13 cellular contexts compared by ENCODE assay signal in genomic region chr10:117164878-117165556, GRCh38. TPM values are rescaled to one million over a fixed set of nuclear protein-coding genes. Genes with fewer than 3 reads are reported as not detected.
DNase-seq lines count a peak whose midpoint lies in the region; ATAC-seq and TF ChIP-seq lines count a peak whose summit lies in the region.
"Had no signal": no experiment of that assay in that cellular context is flagged by ENCODE, and none has a peak within 500 bp of the region (broad histone marks: within the 10 kb centered on the region; RNA-seq: fewer than 3 reads in every experiment).

No MANE protein-coding gene starts in this region.

- no TSS peak for BruUV-seq in Panc1 (replicated peaks; lab: Mats Ljungman, UMichigan)

- WGBS in hepatocyte (ENCODE audit: low lambda C conversion rate, missing lambda C conversion rate), result 6% methylated on average over 29 of the region's 29 CpGs

- peaks cover 85% of the 10 kb centered on the region for H3K27me3 Mint-ChIP-seq in T-helper 1 cell treated with Interleukin-12 subunit alpha and Interleukin-12 subunit beta and Interleukin-4 antibody, amounts not matched to agents 30 μg/mL and 1 μg/mL, for 36 hours (ENCODE audit: low read depth)

- no peak overlapping the region for H3K4me3 Mint-ChIP-seq in T-helper 1 cell treated with Interleukin-12 subunit alpha and Interleukin-12 subunit beta and Interleukin-4 antibody, amounts not matched to agents 30 μg/mL and 1 μg/mL, for 36 hours
- H3K4me3 Mint-ChIP-seq: activated CD8-positive, alpha-beta memory T cell treated with anti-CD3 and anti-CD28 coated beads, Interleukin-2, amount 10 ng/mL, durations not matched to agents 7 days and 5 days had no signal

- H4K20me1 ChIP-seq in hepatocyte (ENCODE audit: insufficient read depth, poor library complexity, severe bottlenecking), result no peaks in the 10 kb centered on the region

- no peaks in the 10 kb centered on the region for H3K9me3 Mint-ChIP-seq in T-helper 1 cell treated with Interleukin-12 subunit alpha and Interleukin-12 subunit beta and Interleukin-4 antibody, amounts not matched to agents 30 μg/mL and 1 μg/mL, for 36 hours

- CTCF ChIA-PET in Panc1 (lab: Charles Lee), result interaction anchor here (0.7 to 4.1 kb wide), 4 partner anchors 10 to 368 kb away, joined by 5 to 28 read pairs (median 7); no protein-coding TSS in a partner anchor

- TF ChIP-seq CTCF in Panc1 (IDR thresholded peaks at IDR 0.05) (no peak), hepatocyte (IDR thresholded peaks at IDR 0.05; ENCODE audit: poor library complexity) (no peak)

- H2AFZ ChIP-seq in hepatocyte, result peak overlapping the region; percentile 41

- H3K79me2 ChIP-seq in hepatocyte, result no peaks in the 10 kb centered on the region

- peaks cover 1% of the 10 kb centered on the region for H3K36me3 Mint-ChIP-seq in T-helper 1 cell treated with Interleukin-12 subunit alpha and Interleukin-12 subunit beta and Interleukin-4 antibody, amounts not matched to agents 30 μg/mL and 1 μg/mL, for 36 hours (ENCODE audit: low read depth)

- peaks cover 30% of the 10 kb centered on the region for H3K27me3 ChIP-seq in Panc1 (ENCODE audit: control insufficient read depth, insufficient read depth, low read length)
- peaks cover 98% of the 10 kb centered on the region for H3K27me3 ChIP-seq in hepatocyte
- H3K27me3 ChIP-seq in skeletal muscle satellite cell (ENCODE audit: control insufficient read depth, insufficient read depth, low read length), result peaks cover 95% of the 10 kb centered on the region

- H3K4me1 ChIP-seq in Panc1 (ENCODE audit: control insufficient read depth, insufficient read depth, low read length), result peaks cover 6% of the 10 kb centered on the region
- H3K4me1 ChIP-seq in hepatocyte (ENCODE audit: insufficient read depth), result peaks cover 33% of the 10 kb centered on the region
- H3K4me1 ChIP-seq in skeletal muscle satellite cell (ENCODE audit: control insufficient read depth, insufficient read depth, low read length), result peaks cover 9% of the 10 kb centered on the region

- peaks cover 5% of the 10 kb centered on the region for H3K4me1 Mint-ChIP-seq in T-helper 1 cell treated with Interleukin-12 subunit alpha and Interleukin-12 subunit beta and Interleukin-4 antibody, amounts not matched to agents 30 μg/mL and 1 μg/mL, for 36 hours (ENCODE audit: low read depth)

- peak overlapping the region; percentile 49 for H3K27ac Mint-ChIP-seq in T-helper 1 cell treated with Interleukin-12 subunit alpha and Interleukin-12 subunit beta and Interleukin-4 antibody, amounts not matched to agents 30 μg/mL and 1 μg/mL, for 36 hours
- H3K27ac Mint-ChIP-seq: activated CD8-positive, alpha-beta memory T cell treated with anti-CD3 and anti-CD28 coated beads, Interleukin-2, amount 10 ng/mL, durations not matched to agents 7 days and 5 days had no signal

- no peak for ATAC-seq in Panc1
- ATAC-seq: activated CD8-positive, alpha-beta memory T cell treated with anti-CD3 and anti-CD28 coated beads, Interleukin-2, amount 10 ng/mL, durations not matched to agents 7 days and 5 days had no signal

- intact Hi-C loops in Panc1 (cut with micrococcal nuclease; ENCODE audit: unreplicated experiment), result loop anchor here (2.0 to 10.0 kb wide), 3 partner anchors 52 to 240 kb away; partner anchors contain the start of gene SHTN1

- in situ Hi-C loops in Panc1 (cut with HindIII; ENCODE audit: low pct_unique_long_range_greater_than_20kb, low sequenced_read_pairs), result no loop called here

- peak overlapping the region; percentile 46 to 64 for H3K4me3 ChIP-seq in Panc1 (ENCODE audit: low read depth in 2 of 2, low read length in 2 of 2)
- no peak overlapping the region for H3K4me3 ChIP-seq in hepatocyte
- H3K4me3 ChIP-seq in skeletal muscle satellite cell (ENCODE audit: low read length), result peak overlapping the region; percentile 26

- POLR2A ChIA-PET in Panc1 (lab: Charles Lee), result no interaction called here

- no peaks in the 10 kb centered on the region for H3K9me2 ChIP-seq in hepatocyte (replicated peaks; ENCODE audit: insufficient read depth)

- H3K4me2 ChIP-seq in hepatocyte (peak overlapping the region; percentile 67), skeletal muscle satellite cell (ENCODE audit: low read length) (peak overlapping the region; percentile 60)

- H3K36me3 ChIP-seq in Panc1 (ENCODE audit: control insufficient read depth, insufficient read depth, low read length), result no peaks in the 10 kb centered on the region
- H3K36me3 ChIP-seq in hepatocyte (replicated peaks; ENCODE audit: insufficient read depth, low read depth), result no peaks in the 10 kb centered on the region
- no peaks in the 10 kb centered on the region for H3K36me3 ChIP-seq in skeletal muscle satellite cell (ENCODE audit: insufficient read depth, low read length)
- H3K36me3 ChIP-seq: brain microvascular endothelial cell had no signal

- peak overlapping the region; percentile 5; the same call in 1 of the 2 replicates for H3K27ac ChIP-seq in Panc1 (ENCODE audit: low read length)
- H3K27ac ChIP-seq in hepatocyte, result no peak overlapping the region
- H3K27ac ChIP-seq: brain microvascular endothelial cell had no signal

- DNase-seq in T-helper 1 cell, result no peak
- no peak for DNase-seq in Panc1 (ENCODE audit: low read depth, low spot score)
- no peak for DNase-seq in hepatocyte (ENCODE audit: low spot score)
- no peak for DNase-seq in GF-D8 (lab: John Stamatoyannopoulos, UW)
- no peak for DNase-seq in NCI-H146 treated with DMSO at 0.1 percent for 48 hours (lab: John Stamatoyannopoulos, UW; ENCODE audit: unreplicated experiment)
- no peak for DNase-seq in NCI-H1092 (lab: John Stamatoyannopoulos, UW)
- DNase-seq: activated CD8-positive, alpha-beta memory T cell treated with anti-CD3 and anti-CD28 coated beads, Interleukin-2, amount 10 ng/mL, durations not matched to agents 7 days and 5 days; stimulated activated CD4-positive, alpha-beta T cell treated with anti-CD3 and anti-CD28 coated beads, Interleukin-12 subunit alpha, Interleukin-12 subunit beta, amount 100 ng/mL, for 4 hours had no signal

- H3K9me3 ChIP-seq in Panc1 (ENCODE audit: control insufficient read depth, insufficient read depth, low read depth, low read length) (no peaks in the 10 kb centered on the region), hepatocyte (ENCODE audit: low read depth) (no peaks in the 10 kb centered on the region), skeletal muscle satellite cell (replicated peaks; ENCODE audit: low read length) (no peaks in the 10 kb centered on the region)

- H3K9ac ChIP-seq in skeletal muscle satellite cell (ENCODE audit: low read depth, low read length), result no peak overlapping the region

RNA-seq across cellular contexts. Expression of gene VAX1, which starts 26.9 kb away (rescaled TPM):
- total RNA-seq in Panc1 (2021; ENCODE audit: unreplicated experiment) (4.6 TPM), hepatocyte (not detected in 2 replicates)
- 4.2 TPM for polyA plus RNA-seq in Panc1 (2012; ENCODE audit: insufficient read length)
- not detected in 2 replicates for polyA plus RNA-seq in hepatocyte
- total RNA-seq in skeletal muscle satellite cell (2012; rRNA removed), result not detected in 2 replicates
- total RNA-seq: A172; activated CD8-positive, alpha-beta memory T cell treated with anti-CD3 and anti-CD28 coated beads, Interleukin-2, amount 10 ng/mL, durations not matched to agents 7 days and 5 days; mesenteric fat pad had no signal

RNA-seq across cellular contexts. Expression of gene KCNK18, which starts 32.3 kb away (rescaled TPM):
- total RNA-seq in Panc1 (2021; ENCODE audit: unreplicated experiment), result not detected
- polyA plus RNA-seq in Panc1 (2012; ENCODE audit: insufficient read length), result not detected
- total RNA-seq in hepatocyte, result not detected in 2 replicates
- polyA plus RNA-seq in hepatocyte, result not detected in 2 replicates
- total RNA-seq in skeletal muscle satellite cell (2012; rRNA removed), result not detected in 2 replicates
- total RNA-seq: A172; activated CD8-positive, alpha-beta memory T cell treated with anti-CD3 and anti-CD28 coated beads, Interleukin-2, amount 10 ng/mL, durations not matched to agents 7 days and 5 days; mesenteric fat pad had no signal
